ENCODE assay signal across 8 cellular contexts in the genomic region with DNA sequence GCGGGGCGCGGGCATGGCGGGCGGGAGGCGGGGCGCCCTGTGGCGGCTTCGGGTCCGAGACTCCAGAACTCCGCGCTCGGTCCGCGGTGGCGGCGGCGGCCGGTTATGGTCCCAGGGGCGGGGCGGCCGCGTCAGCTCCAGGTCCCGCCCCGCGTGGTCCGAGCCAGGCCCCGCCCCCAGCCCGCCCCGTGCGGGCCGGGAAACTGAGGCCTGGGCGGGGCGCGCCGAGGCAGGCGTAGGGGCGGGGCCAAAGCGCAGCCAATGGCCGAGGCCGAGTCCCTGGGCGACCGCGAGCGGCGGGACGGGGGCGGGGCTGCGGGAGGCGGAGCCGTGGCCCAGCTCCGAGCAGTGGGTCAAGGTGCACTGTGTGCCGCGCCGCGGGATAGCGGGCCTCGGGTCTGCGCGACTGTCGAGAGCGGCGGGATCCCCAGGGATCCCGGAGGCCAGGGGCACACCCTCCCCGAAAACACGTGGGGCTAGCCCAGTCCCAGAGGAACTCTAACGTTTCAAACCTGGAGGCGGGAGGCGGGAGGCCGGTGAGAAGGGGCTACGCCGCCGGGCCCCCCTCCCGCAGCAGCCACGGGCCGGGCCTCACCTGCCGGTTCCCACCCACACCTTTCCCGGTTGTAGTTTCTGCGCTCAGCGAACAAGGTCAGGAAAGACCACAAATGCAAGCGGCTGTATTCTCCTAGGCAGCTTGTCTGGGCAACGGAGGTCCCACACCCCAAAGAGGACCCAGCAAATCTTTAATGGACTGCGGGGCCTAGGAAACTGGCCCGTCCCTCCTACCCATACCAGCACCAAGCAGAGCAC. TPM values are rescaled to one million over a fixed set of nuclear protein-coding genes. Genes with fewer than 3 reads are reported as not detected.
A peak's percentile ranks its signal among the peaks of the same experiment; 100 is the strongest.
DNase-seq lines count a peak whose midpoint lies in the region; ATAC-seq, FAIRE-seq and TF ChIP-seq lines count a peak whose summit lies in the region.

SLC25A1 (minus strand) TSS at position 78 of the 813 bp plus-strand sequence; CDS start at position 15, 63 bp downstream.

- H2AFZ ChIP-seq in mammary epithelial cell (ENCODE audit: low read depth, low read length): peak within 1 kb of the TSS; percentile 83

- H3K4me1 ChIP-seq in mammary epithelial cell (ENCODE audit: insufficient read depth, low read length) (peaks cover 38% of the 10 kb centered on the region), small intestine (ENCODE audit: control insufficient read depth in 2 of 2, insufficient read depth in 1 of 2, low read depth in 1 of 2, low read length in 1 of 2) (peaks cover 3% of the 10 kb centered on the region in 2 donors)

- FAIRE-seq in small intestine (lab: Jason Lieb, UNC): no peak

- intact Hi-C loops in mammary epithelial cell (cut with micrococcal nuclease): loop anchor here (1.0 to 5.0 kb wide), 6 partner anchors 73 to 453 kb away; partner anchors contain the start of genes CDC45, MRPL40 and UFD1

- TF ChIP-seq CTCF in 22Rv1 (IDR thresholded peaks at IDR 0.05) (no peak), WI38 (IDR thresholded peaks at IDR 0.05; ENCODE audit: low read depth, low read length) (no peak), mammary epithelial cell (conservative IDR thresholded peaks at IDR 0.05 in 1 of 2, IDR thresholded peaks at IDR 0.05 in 1 of 2; ENCODE audit: extremely low read depth in 1 of 2, insufficient read depth in 1 of 2, low read depth in 1 of 2, low read length in 2 of 2) (no peak)

- H3K79me2 ChIP-seq in mammary epithelial cell (ENCODE audit: insufficient read depth, low read length): peaks cover 45% of the 10 kb centered on the region

- in situ Hi-C loops in mammary epithelial cell (cut with MboI; ENCODE audit: low sequenced_read_pairs in 2 of 2): loop anchor here in 1 of 2 donors (25.0 kb wide), 1 partner anchor 458 kb away; no protein-coding TSS in a partner anchor

- H3K27me3 ChIP-seq in mammary epithelial cell (ENCODE audit: insufficient read depth, low read length) (no peaks in the 10 kb centered on the region), small intestine (ENCODE audit: control insufficient read depth in 2 of 2, insufficient read depth in 2 of 2, low read length in 2 of 2) (no peaks in the 10 kb centered on the region)

- peak within 1 kb of the TSS; percentile 99 for H3K4me2 ChIP-seq in mammary epithelial cell (ENCODE audit: insufficient read depth, low read depth, low read length)

- no peaks in the 10 kb centered on the region for H4K20me1 ChIP-seq in mammary epithelial cell (ENCODE audit: insufficient read depth, low read length)

- dilution Hi-C loops in mammary epithelial cell (cut with HindIII; ENCODE audit: low sequenced_read_pairs): no loop called here

- H3K27ac ChIP-seq in 22Rv1: peak within 1 kb of the TSS; percentile 93
- peak within 1 kb of the TSS; percentile 56 for H3K27ac ChIP-seq in mammary epithelial cell (ENCODE audit: insufficient read depth, low read depth, low read length)
- H3K27ac ChIP-seq in small intestine (ENCODE audit: low read depth in 1 of 2, low read length in 1 of 2): peak within 1 kb of the TSS; percentile 91 to 98

- ATAC-seq in GM18511 (IDR thresholded peaks at IDR 0.05; ENCODE audit: unreplicated experiment) (peak; percentile 75), HG03045 (IDR thresholded peaks at IDR 0.05; ENCODE audit: unreplicated experiment) (peak; percentile 66)

- H3K9me3 ChIP-seq in mammary epithelial cell (replicated peaks; ENCODE audit: insufficient read depth, low read length) (no peaks in the 10 kb centered on the region), small intestine (ENCODE audit: control insufficient read depth, low read depth) (no peaks in the 10 kb centered on the region)

- 0% methylated on average over 4 of the region's 84 CpGs for whole genome bisulfite sequencing in mammary epithelial cell (ENCODE audit: low coverage, missing lambda C conversion rate)
- 0 to 1% (median 1%) methylated on average over 60 to 84 of the region's 84 CpGs for WGBS in small intestine, 3 donors

- peak; percentile 77 for DNase-seq in NCI-H2171 treated with DMSO at 0.1 percent for 48 hours (lab: John Stamatoyannopoulos, UW)
- DNase-seq in mammary epithelial cell: peak; percentile 88
- DNase-seq in iPS-NIHi7 (ENCODE audit: extremely low spot score): peak; percentile 95
- DNase-seq in small intestine: peak; percentile 94

- no TSS peak for BruUV-seq in mammary epithelial cell (replicated peaks; lab: Mats Ljungman, UMichigan)

- CTCF ChIA-PET in mammary epithelial cell (lab: Charles Lee; ENCODE audit: low non-redundant PET): interaction anchor here (0.6 to 0.8 kb wide), 4 partner anchors 34 to 451 kb away, joined by 3 to 14 read pairs (median 5); partner anchors contain the start of gene ESS2

- H3K36me3 ChIP-seq in mammary epithelial cell (ENCODE audit: insufficient read depth, low read length) (no peaks in the 10 kb centered on the region), small intestine (ENCODE audit: control insufficient read depth in 2 of 2, insufficient read depth in 2 of 2, low read length in 2 of 2) (no peaks in the 10 kb centered on the region)

- H3K9ac ChIP-seq in mammary epithelial cell (ENCODE audit: insufficient read depth, low read length): peak within 1 kb of the TSS; percentile 59

- H3K4me3 ChIP-seq in WI38 (ENCODE audit: low read depth, low read length): peak within 1 kb of the TSS; percentile 81
- H3K4me3 ChIP-seq in mammary epithelial cell (replicated peaks in 1 of 3; ENCODE audit: insufficient read depth in 1 of 3, low read depth in 2 of 3, low read length in 3 of 3): peak within 1 kb of the TSS; percentile 64 to 77 (median 76)
- peak within 1 kb of the TSS; percentile 80 to 92 for H3K4me3 ChIP-seq in small intestine (ENCODE audit: low read depth in 1 of 2, low read length in 2 of 2)

RNA-seq across cellular contexts. Expression of gene SLC25A1, which starts in this region (rescaled TPM):
- total RNA-seq in mammary epithelial cell: 100 to 1,000 TPM in 1 of 2 donors, 10 to 100 TPM in 1; 70.5 to 130 TPM
- polyA plus RNA-seq in mammary epithelial cell (74.2 TPM), small intestine (100 to 1,000 TPM; 116 to 227 (median 127) TPM)
- 145 TPM for polyA minus RNA-seq in mammary epithelial cell

Comparison
In these comparisons a context has a peak if more than half of its experiments do, and no peak if none do; other contexts are left out.
1. Peak in every context shown above with its lines: DNase-seq, ATAC-seq, H3K4me3 ChIP-seq and H3K27ac ChIP-seq.